Comparison of ENCODE assay signal across 11 cellular contexts in the genomic region with DNA sequence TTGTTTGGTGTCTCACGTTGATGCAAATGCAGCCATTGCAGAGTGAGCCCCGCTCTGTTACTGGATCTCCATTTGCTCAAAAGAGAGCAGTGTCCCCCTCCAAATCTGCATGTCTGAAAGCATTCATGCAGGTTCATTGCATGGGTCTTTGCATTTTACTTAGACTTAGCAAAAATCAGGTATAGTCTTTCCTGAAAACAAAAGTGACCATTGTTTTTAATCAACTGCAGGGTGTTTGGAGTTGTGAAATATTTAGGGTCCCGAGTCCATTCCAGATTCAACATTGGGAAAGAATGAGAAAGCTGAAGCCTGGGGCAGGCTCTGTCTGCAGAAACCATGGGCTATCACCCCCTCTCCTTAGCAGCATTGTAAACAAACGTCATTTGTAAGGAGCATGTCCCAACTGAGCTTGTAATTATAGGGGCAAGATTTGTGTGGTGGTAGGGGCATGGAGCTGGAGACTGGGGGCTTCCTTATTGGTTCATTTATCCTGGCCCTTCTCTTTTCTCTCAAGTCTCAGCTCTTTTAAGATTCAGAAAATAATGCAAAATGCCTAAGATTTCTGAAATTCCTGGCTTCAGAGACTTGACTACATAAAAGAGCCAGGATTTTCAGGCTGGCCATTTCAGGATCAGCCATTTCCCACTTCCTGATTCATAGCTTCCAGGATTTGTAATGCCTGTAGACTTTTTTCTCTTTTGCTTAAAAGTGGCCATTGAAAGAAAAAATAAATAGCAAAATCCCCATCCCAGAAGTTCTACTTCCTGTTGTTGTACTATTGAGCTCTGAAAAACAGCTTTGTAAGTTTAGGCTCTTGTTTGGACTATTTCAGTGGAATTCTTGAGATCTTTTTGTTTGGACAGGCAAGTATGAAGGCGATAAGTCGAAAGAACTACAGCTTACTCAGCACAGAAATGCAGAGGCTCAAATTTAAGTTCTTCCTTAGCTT. TPM values are rescaled to one million over a fixed set of nuclear protein-coding genes. Genes with fewer than 3 reads are reported as not detected.
A peak's percentile ranks its signal among the peaks of the same experiment; 100 is the strongest.
DNase-seq lines count a peak whose midpoint lies in the region; ATAC-seq, FAIRE-seq and TF ChIP-seq lines count a peak whose summit lies in the region.
"Had no signal": no experiment of that assay in that cellular context is flagged by ENCODE, and none has a peak within 500 bp of the region (broad histone marks: within the 10 kb centered on the region; RNA-seq: fewer than 3 reads in every experiment).

No MANE protein-coding gene starts in this region.

- peak; percentile 34 to 49 for ATAC-seq in lower lobe of right lung
- ATAC-seq: activated CD8-positive, alpha-beta T cell treated with anti-CD3 and anti-CD28 coated beads for 36 hours; HCT116 had no signal

- no peaks in the 10 kb centered on the region for H3K27me3 Mint-ChIP-seq in activated CD4-positive, alpha-beta memory T cell treated with anti-CD3 and anti-CD28 coated beads for 36 hours
- H3K27me3 Mint-ChIP-seq: activated CD8-positive, alpha-beta T cell treated with anti-CD3 and anti-CD28 coated beads for 36 hours had no signal

- 34% methylated on average over 6 of the region's 6 CpGs for WGBS in thyroid gland, 2 donors

- DNase-seq in M059J (ENCODE audit: low read depth) (peak; percentile 35), dorsolateral prefrontal cortex (no peak), lower lobe of right lung (no peak), thyroid gland (no peak), GM12892 (ENCODE audit: insufficient read length) (no peak), NCI-H82 treated with DMSO at 0.1 percent for 48 hours (lab: John Stamatoyannopoulos, UW; ENCODE audit: unreplicated experiment) (no peak), NCI-H2029 treated with DMSO at 0.1 percent for 48 hours (lab: John Stamatoyannopoulos, UW) (no peak)
- no peak for DNase-seq in activated CD4-positive, alpha-beta memory T cell treated with anti-CD3 and anti-CD28 coated beads for 36 hours
- DNase-seq: activated CD8-positive, alpha-beta T cell treated with anti-CD3 and anti-CD28 coated beads for 36 hours had no signal

- no peak overlapping the region for H3K27ac Mint-ChIP-seq in activated CD4-positive, alpha-beta memory T cell treated with anti-CD3 and anti-CD28 coated beads for 36 hours
- H3K27ac Mint-ChIP-seq: activated CD8-positive, alpha-beta T cell treated with anti-CD3 and anti-CD28 coated beads for 36 hours had no signal

- H3K4me3 ChIP-seq in dorsolateral prefrontal cortex = peak overlapping the region in 2 of 59 donors; percentile 5 to 13
- H3K4me3 ChIP-seq in lower lobe of right lung = no peak overlapping the region
- no peak overlapping the region for H3K4me3 ChIP-seq in thyroid gland (replicated peaks in 1 of 3)

- H3K4me1 ChIP-seq in lower lobe of right lung (peaks cover 71% of the 10 kb centered on the region), thyroid gland (peaks cover 72 to 75% of the 10 kb centered on the region in 2 donors)

- no peaks in the 10 kb centered on the region for H3K27me3 ChIP-seq in dorsolateral prefrontal cortex
- no peaks in the 10 kb centered on the region for H3K27me3 ChIP-seq in lower lobe of right lung (ENCODE audit: low read depth)
- H3K27me3 ChIP-seq in thyroid gland = no peaks in the 10 kb centered on the region
- H3K27me3 ChIP-seq: neutrophil had no signal

- H3K4me3 Mint-ChIP-seq in activated CD4-positive, alpha-beta memory T cell treated with anti-CD3 and anti-CD28 coated beads for 36 hours = no peak overlapping the region
- H3K4me3 Mint-ChIP-seq: activated CD8-positive, alpha-beta T cell treated with anti-CD3 and anti-CD28 coated beads for 36 hours had no signal

- CTCF ChIA-PET in activated CD4-positive, alpha-beta memory T cell treated with anti-CD3 and anti-CD28 coated beads for 36 hours (lab: Charles Lee) = interaction anchor here (1.1 to 1.7 kb wide), 4 partner anchors 11 to 179 kb away, joined by 3 to 5 read pairs (median 4); no protein-coding TSS in a partner anchor

- peaks cover 40% of the 10 kb centered on the region for H3K4me1 Mint-ChIP-seq in activated CD4-positive, alpha-beta memory T cell treated with anti-CD3 and anti-CD28 coated beads for 36 hours (ENCODE audit: low read depth)

- no peaks in the 10 kb centered on the region for H3K9me3 Mint-ChIP-seq in activated CD4-positive, alpha-beta memory T cell treated with anti-CD3 and anti-CD28 coated beads for 36 hours
- H3K9me3 Mint-ChIP-seq: activated CD8-positive, alpha-beta T cell treated with anti-CD3 and anti-CD28 coated beads for 36 hours had no signal

- intact Hi-C loops in dorsolateral prefrontal cortex (cut with DNase I) (no loop called here), lower lobe of right lung (cut with DNase I) (no loop called here), thyroid gland (cut with DNase I) (no loop called here)
- intact Hi-C loops in activated CD4-positive, alpha-beta memory T cell treated with anti-CD3 and anti-CD28 coated beads for 36 hours (cut with micrococcal nuclease) = no loop called here

- peak in 1 of 2 donors; percentile 23 for TF ChIP-seq POLR2A in thyroid gland (IDR thresholded peaks at IDR 0.05)
- no peak for TF ChIP-seq POLR2A in GM12892 (IDR thresholded peaks at IDR 0.05; ENCODE audit: low read depth, low read length)

- H3K9me3 ChIP-seq in lower lobe of right lung = no peaks in the 10 kb centered on the region
- no peaks in the 10 kb centered on the region for H3K9me3 ChIP-seq in thyroid gland
- H3K9me3 ChIP-seq: neutrophil had no signal

- H3K36me3 ChIP-seq in lower lobe of right lung = no peaks in the 10 kb centered on the region
- H3K36me3 ChIP-seq in thyroid gland = no peaks in the 10 kb centered on the region
- H3K36me3 ChIP-seq: neutrophil had no signal

- POLR2A ChIA-PET in activated CD4-positive, alpha-beta memory T cell treated with anti-CD3 and anti-CD28 coated beads for 36 hours (lab: Charles Lee) = no interaction called here

- H3K27ac ChIP-seq in dorsolateral prefrontal cortex = peak overlapping the region in 34 of 59 donors; percentile 3 to 64 (median 40)
- H3K27ac ChIP-seq in lower lobe of right lung = peak overlapping the region; percentile 50
- H3K27ac ChIP-seq in thyroid gland = peak overlapping the region; percentile 81 to 94 (median 85)
- H3K27ac ChIP-seq: neutrophil had no signal

- FAIRE-seq in GM12892 (lab: Jason Lieb, UNC) = no peak

- H3K36me3 Mint-ChIP-seq in activated CD4-positive, alpha-beta memory T cell treated with anti-CD3 and anti-CD28 coated beads for 36 hours = no peaks in the 10 kb centered on the region

- TF ChIP-seq CTCF in dorsolateral prefrontal cortex (IDR thresholded peaks at IDR 0.05 in 54 of 56, conservative IDR thresholded peaks at IDR 0.05 in 2 of 56; ENCODE audit: low read depth in 1 of 56, partially characterized antibody in 56 of 56) = no peak
- TF ChIP-seq CTCF in lower lobe of right lung (IDR thresholded peaks at IDR 0.05) = no peak
- TF ChIP-seq CTCF in thyroid gland (IDR thresholded peaks at IDR 0.05) = no peak

RNA-seq across cellular contexts. Expression of a gene that starts 23.0 kb away (rescaled TPM):
- 4.9 and 8.1 TPM in 2 replicates for total RNA-seq in M059J (2014; rRNA removed; shearing (Covaris generic))
- total RNA-seq in dorsolateral prefrontal cortex (100 to 1,000 TPM in 17 of 120 experiments, 10 to 100 TPM in 103; 53.3 to 130 (median 84.4) TPM), lower lobe of right lung (47.7 TPM), thyroid gland (100 to 1,000 TPM in 2 of 4 donors, 10 to 100 TPM in 2; 51.5 to 146 (median 89.6) TPM)
- 1.7 TPM for polyA plus RNA-seq in GM12892 (2012; ENCODE audit: missing spikeins)
- 10 to 100 TPM; 13.2 to 14.8 TPM for total RNA-seq in activated CD4-positive, alpha-beta memory T cell treated with anti-CD3 and anti-CD28 coated beads for 36 hours
